In the genomic region with DNA sequence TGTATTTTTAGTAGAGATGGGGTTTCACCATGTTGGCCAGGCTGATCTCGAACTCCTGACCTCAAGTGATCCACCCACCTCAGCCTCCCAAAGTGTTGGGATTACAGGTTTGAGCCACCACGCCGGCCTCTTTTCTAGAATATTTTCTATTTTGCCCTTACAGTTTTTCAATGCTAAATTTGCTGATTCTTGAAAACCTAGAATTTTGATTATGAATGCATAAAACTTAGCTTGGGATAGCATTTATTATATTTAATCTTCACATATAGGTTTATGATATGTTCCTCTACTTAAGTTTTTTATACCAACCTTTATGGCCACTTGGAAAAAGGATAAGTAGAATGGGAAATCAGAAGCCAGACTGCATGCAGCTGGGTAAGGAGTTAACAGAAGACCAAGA, we compare ENCODE assay signal across 15 cellular contexts. TPM values are rescaled to one million over a fixed set of nuclear protein-coding genes. Genes with fewer than 3 reads are reported as not detected.
DNase-seq lines count a peak whose midpoint lies in the region; ATAC-seq and TF ChIP-seq lines count a peak whose summit lies in the region.
"Had no signal": no experiment of that assay in that cellular context is flagged by ENCODE, and none has a peak within 500 bp of the region (broad histone marks: within the 10 kb centered on the region; RNA-seq: fewer than 3 reads in every experiment).

No MANE protein-coding gene starts in this region.

- peaks cover 35% of the 10 kb centered on the region for H3K4me1 ChIP-seq in CD4-positive, CD25-positive, alpha-beta regulatory T cell (ENCODE audit: control insufficient read depth, insufficient read depth, low read length, poor library complexity, severe bottlenecking)

- no peaks in the 10 kb centered on the region for H3K27me3 ChIP-seq in CD4-positive, CD25-positive, alpha-beta regulatory T cell (ENCODE audit: control insufficient read depth, insufficient read depth, low read length)
- H3K27me3 ChIP-seq: adrenal gland, gastroesophageal sphincter had no signal

- DNase-seq in CD4-positive, CD25-positive, alpha-beta regulatory T cell = no peak
- DNase-seq in HFFc6 (no peak), naive B cell (no peak), MV-4-11 (lab: John Stamatoyannopoulos, UW) (no peak)
- no peak for DNase-seq in activated naive CD8-positive, alpha-beta T cell treated with anti-CD3 and anti-CD28 coated beads for 36 hours
- DNase-seq: activated CD4-positive, CD25-positive, alpha-beta regulatory T cell treated with anti-CD3 and anti-CD28 coated beads, Interleukin-2, amount 50 U/mL, for 72 hours; adrenal gland; left colon; NCI-H1436; posterior cingulate gyrus; stimulated activated CD4-positive, alpha-beta T cell treated with anti-CD3 and anti-CD28 coated beads, Interleukin-4, amount 100 ng/mL, for 1 hour had no signal

- peaks cover 10% of the 10 kb centered on the region for H3K36me3 ChIP-seq in CD4-positive, CD25-positive, alpha-beta regulatory T cell (ENCODE audit: control insufficient read depth, insufficient read depth, low read length)
- H3K36me3 ChIP-seq: adrenal gland had no signal

- no peak overlapping the region for H3K27ac ChIP-seq in CD4-positive, CD25-positive, alpha-beta regulatory T cell (ENCODE audit: insufficient read depth, low read length, poor library complexity, severe bottlenecking)
- H3K27ac ChIP-seq: adrenal gland had no signal

- H3K36me3 Mint-ChIP-seq in CD4-positive, CD25-positive, alpha-beta regulatory T cell = peaks cover 12% of the 10 kb centered on the region
- H3K36me3 Mint-ChIP-seq in HFFc6 (ENCODE audit: low read depth) (peaks cover 39% of the 10 kb centered on the region), naive B cell (peaks cover 0 to 9% of the 10 kb centered on the region in 2 donors)
- H3K36me3 Mint-ChIP-seq in activated naive CD8-positive, alpha-beta T cell treated with anti-CD3 and anti-CD28 coated beads for 36 hours = peaks cover 25% of the 10 kb centered on the region

- no peaks in the 10 kb centered on the region for H3K9me3 Mint-ChIP-seq in CD4-positive, CD25-positive, alpha-beta regulatory T cell
- H3K9me3 Mint-ChIP-seq in HFFc6 = no peaks in the 10 kb centered on the region
- no peaks in the 10 kb centered on the region for H3K9me3 Mint-ChIP-seq in activated naive CD8-positive, alpha-beta T cell treated with anti-CD3 and anti-CD28 coated beads for 36 hours
- no peaks in the 10 kb centered on the region for H3K9me3 Mint-ChIP-seq in naive B cell

- ATAC-seq in CD4-positive, CD25-positive, alpha-beta regulatory T cell (ENCODE audit: low read depth in 2 of 2) = no peak
- ATAC-seq in naive B cell (ENCODE audit: low read depth in 2 of 2) = no peak
- no peak for ATAC-seq in HG03342 (IDR thresholded peaks at IDR 0.05; ENCODE audit: unreplicated experiment)
- no peak for ATAC-seq in GM19467 (IDR thresholded peaks at IDR 0.05; ENCODE audit: unreplicated experiment)
- no peak for ATAC-seq in HG03159 (IDR thresholded peaks at IDR 0.05; ENCODE audit: unreplicated experiment)
- ATAC-seq: gastroesophageal sphincter, left colon had no signal

- peak overlapping the region in 2 of 3 donors; percentile 95 to 97 for H3K27ac Mint-ChIP-seq in CD4-positive, CD25-positive, alpha-beta regulatory T cell
- H3K27ac Mint-ChIP-seq in HFFc6 = no peak overlapping the region
- no peak overlapping the region for H3K27ac Mint-ChIP-seq in activated naive CD8-positive, alpha-beta T cell treated with anti-CD3 and anti-CD28 coated beads for 36 hours
- peak overlapping the region in 3 of 6 donors; percentile 38 to 94 (median 85) for H3K27ac Mint-ChIP-seq in naive B cell

- no peaks in the 10 kb centered on the region for H3K27me3 Mint-ChIP-seq in CD4-positive, CD25-positive, alpha-beta regulatory T cell
- H3K27me3 Mint-ChIP-seq in HFFc6 (ENCODE audit: insufficient read depth) = peaks cover 2% of the 10 kb centered on the region; the same call in 1 of the 2 replicates
- no peaks in the 10 kb centered on the region for H3K27me3 Mint-ChIP-seq in activated naive CD8-positive, alpha-beta T cell treated with anti-CD3 and anti-CD28 coated beads for 36 hours
- H3K27me3 Mint-ChIP-seq in naive B cell = no peaks in the 10 kb centered on the region

- peak overlapping the region; percentile 92 for H3K4me3 ChIP-seq in CD4-positive, CD25-positive, alpha-beta regulatory T cell (ENCODE audit: low read depth, low read length)
- H3K4me3 ChIP-seq: adrenal gland had no signal

- peaks cover 18 to 65% (median 55%) of the 10 kb centered on the region in 4 donors for H3K4me1 Mint-ChIP-seq in CD4-positive, CD25-positive, alpha-beta regulatory T cell
- peaks cover 39% of the 10 kb centered on the region for H3K4me1 Mint-ChIP-seq in HFFc6 (ENCODE audit: low read depth)
- H3K4me1 Mint-ChIP-seq in activated naive CD8-positive, alpha-beta T cell treated with anti-CD3 and anti-CD28 coated beads for 36 hours = peaks cover 39% of the 10 kb centered on the region
- peaks cover 40 to 67% (median 62%) of the 10 kb centered on the region in 3 donors for H3K4me1 Mint-ChIP-seq in naive B cell

- TF ChIP-seq CTCF in HFFc6 (IDR thresholded peaks at IDR 0.05) = no peak

- H3K4me3 Mint-ChIP-seq in CD4-positive, CD25-positive, alpha-beta regulatory T cell = peak overlapping the region; percentile 94 to 97 (median 94)
- peak overlapping the region; percentile 92 for H3K4me3 Mint-ChIP-seq in HFFc6
- peak overlapping the region; percentile 44 for H3K4me3 Mint-ChIP-seq in activated naive CD8-positive, alpha-beta T cell treated with anti-CD3 and anti-CD28 coated beads for 36 hours
- H3K4me3 Mint-ChIP-seq in naive B cell = peak overlapping the region in 6 of 8 donors; percentile 53 to 100 (median 93)

- H3K9me3 ChIP-seq in CD4-positive, CD25-positive, alpha-beta regulatory T cell (ENCODE audit: control insufficient read depth in 2 of 2, low read length in 2 of 2) = no peaks in the 10 kb centered on the region
- H3K9me3 ChIP-seq: adrenal gland, gastroesophageal sphincter had no signal

RNA-seq across cellular contexts. Expression of gene TMEM60, which starts 2.1 kb away (rescaled TPM):
- total RNA-seq in CD4-positive, CD25-positive, alpha-beta regulatory T cell = 5.2 TPM
- 10 to 100 TPM; 32.3 to 76.0 (median 55.9) TPM for polyA plus RNA-seq in CD4-positive, CD25-positive, alpha-beta regulatory T cell
- total RNA-seq in HFFc6 (2021; fragmentation: NEBNext Ultra II Directional; extraction: Animal tissue kit (Norgen Biotek cat#: 25700)) = 10 to 100 TPM; 20.7 to 25.6 (median 23.7) TPM
- 1 to 10 TPM; 9.2 to 9.8 TPM for total RNA-seq in activated naive CD8-positive, alpha-beta T cell treated with anti-CD3 and anti-CD28 coated beads for 36 hours
- 10 to 100 TPM; 12.4 to 53.5 (median 29.6) TPM for polyA plus RNA-seq in naive B cell (ENCODE audit: low read depth in 6 of 6)

RNA-seq across cellular contexts. Expression of gene PHTF2, which starts 2.5 kb away (rescaled TPM):
- 77.9 TPM for total RNA-seq in CD4-positive, CD25-positive, alpha-beta regulatory T cell
- polyA plus RNA-seq in CD4-positive, CD25-positive, alpha-beta regulatory T cell = 10 to 100 TPM; 25.0 to 32.3 (median 28.7) TPM
- 10 to 100 TPM; 59.8 to 83.2 (median 71.9) TPM for total RNA-seq in HFFc6 (2021; fragmentation: NEBNext Ultra II Directional; extraction: Animal tissue kit (Norgen Biotek cat#: 25700))
- total RNA-seq in activated naive CD8-positive, alpha-beta T cell treated with anti-CD3 and anti-CD28 coated beads for 36 hours = 10 to 100 TPM; 21.6 to 23.8 TPM
- 10 to 100 TPM; 14.7 to 34.0 (median 23.8) TPM for polyA plus RNA-seq in naive B cell (ENCODE audit: low read depth in 6 of 6)

Comparison
In these comparisons a context has a peak if more than half of its experiments do, and no peak if none do; other contexts are left out.
1. H3K27ac Mint-ChIP-seq: peak in CD4-positive, CD25-positive, alpha-beta regulatory T cell (2 of 3); none in HFFc6 (single experiment) and activated naive CD8-positive, alpha-beta T cell treated with anti-CD3 and anti-CD28 coated beads for 36 hours (single experiment).
2. H3K4me3 Mint-ChIP-seq: peak in every context shown above with its lines; median percentile 94 in CD4-positive, CD25-positive, alpha-beta regulatory T cell; 93 in naive B cell; 92 in HFFc6; 44 in activated naive CD8-positive, alpha-beta T cell treated with anti-CD3 and anti-CD28 coated beads for 36 hours.